Comparison of ENCODE assay signal across 8 cellular contexts in the genomic region with DNA sequence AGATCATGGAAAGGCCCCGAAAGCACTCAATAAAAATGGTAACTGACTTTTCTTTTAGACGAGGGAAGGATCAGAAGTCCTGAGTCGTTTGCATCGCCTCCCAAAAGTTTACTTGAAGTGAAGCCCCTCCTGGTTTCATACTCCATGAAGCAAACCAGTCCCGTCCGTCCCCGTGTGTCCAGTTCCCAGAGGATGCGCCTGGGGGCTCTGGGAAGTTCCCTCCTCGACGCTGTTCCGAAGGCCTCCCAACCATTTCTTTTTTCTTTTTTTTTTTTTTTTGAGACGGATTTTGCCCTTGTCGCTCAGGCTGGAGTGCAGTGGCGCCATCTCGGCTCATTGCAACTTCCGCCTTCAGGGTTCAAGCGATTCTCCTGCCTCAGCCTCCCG. TPM values are rescaled to one million over a fixed set of nuclear protein-coding genes. Genes with fewer than 3 reads are reported as not detected.
DNase-seq lines count a peak whose midpoint lies in the region; TF ChIP-seq lines count a peak whose summit lies in the region.

No MANE protein-coding gene starts in this region.

- no peak for DNase-seq in coronary artery (ENCODE audit: low spot score)
- DNase-seq in dermis blood vessel endothelial cell: no peak
- DNase-seq in HT-29 (ENCODE audit: low spot score): no peak
- no peak for DNase-seq in NCI-H187 treated with DMSO at 0.1 percent for 48 hours (lab: John Stamatoyannopoulos, UW)
- DNase-seq in kidney glomerular epithelial cell (lab: John Stamatoyannopoulos, UW): no peak

- H3K27ac ChIP-seq in 22Rv1 (peak overlapping the region; percentile 87), KOPT-K1 (ENCODE audit: low read depth, low read length, poor library complexity, severe bottlenecking) (peak overlapping the region; percentile 70), coronary artery (peak overlapping the region; percentile 97 to 98)

- H3K4me1 ChIP-seq in mucosa of stomach (ENCODE audit: control insufficient read depth, insufficient read depth, low read length): peaks cover 4% of the 10 kb centered on the region

- H3K9me3 ChIP-seq in KOPT-K1 (ENCODE audit: insufficient read depth, low read length, poor library complexity, severe bottlenecking): no peaks in the 10 kb centered on the region
- H3K9me3 ChIP-seq in mucosa of stomach (ENCODE audit: control insufficient read depth, low read length): no peaks in the 10 kb centered on the region

- H3K27me3 ChIP-seq in mucosa of stomach (ENCODE audit: control insufficient read depth, insufficient read depth, low read length): no peaks in the 10 kb centered on the region

- TF ChIP-seq CTCF in 22Rv1 (IDR thresholded peaks at IDR 0.05): no peak
- no peak for TF ChIP-seq CTCF in coronary artery (IDR thresholded peaks at IDR 0.05)

- H3K4me3 ChIP-seq in coronary artery (peak overlapping the region; percentile 87), mucosa of stomach (ENCODE audit: low read length) (peak overlapping the region; percentile 64)

- peak overlapping the region; percentile 93 for H3K9ac ChIP-seq in mucosa of stomach (ENCODE audit: low read length)

- peaks cover 23% of the 10 kb centered on the region for H3K36me3 ChIP-seq in KOPT-K1 (ENCODE audit: insufficient read depth, low read length)
- peaks cover 7% of the 10 kb centered on the region for H3K36me3 ChIP-seq in mucosa of stomach (ENCODE audit: control insufficient read depth, insufficient read depth, low read length)

RNA-seq across cellular contexts. Expression of gene OSCP1, which starts 0.7 kb away (rescaled TPM):
- 3.5 and 6.5 TPM in 2 replicates for total RNA-seq in dermis blood vessel endothelial cell
- 1.1 and 2.0 TPM in 2 replicates for total RNA-seq in HT-29 (2014; rRNA removed; shearing (Covaris generic))

RNA-seq across cellular contexts. Expression of gene MRPS15, which starts 13.3 kb away (rescaled TPM):
- total RNA-seq in dermis blood vessel endothelial cell: 57.7 and 88.7 TPM in 2 replicates
- 184 and 209 TPM in 2 replicates for total RNA-seq in HT-29 (2014; rRNA removed; shearing (Covaris generic))

RNA-seq across cellular contexts. Expression of gene CSF3R, which starts 31.8 kb away (rescaled TPM):
- total RNA-seq in dermis blood vessel endothelial cell: not detected in 2 replicates
- under 0.01 TPM in 1 of 2 replicates, not detected in the other for total RNA-seq in HT-29 (2014; rRNA removed; shearing (Covaris generic))

RNA-seq across cellular contexts. Expression of gene LSM10, which starts 53.2 kb away (rescaled TPM):
- total RNA-seq in dermis blood vessel endothelial cell: 9.9 and 13.0 TPM in 2 replicates
- total RNA-seq in HT-29 (2014; rRNA removed; shearing (Covaris generic)): 13.4 and 13.8 TPM in 2 replicates
